32 cellular contexts compared by ENCODE assay signal in genomic region chr10:73970845-73971244, GRCh38.
"Had no signal": no experiment of that assay in that cellular context is flagged by ENCODE, and none has a peak within 500 bp of the region (broad histone marks: within the 10 kb centered on the region; RNA-seq: fewer than 3 reads in every experiment).

No MANE protein-coding gene starts in this region.

- H3K36me3 ChIP-seq: adrenal gland, esophagus squamous epithelium, gastroesophageal sphincter, heart right ventricle had no signal

- H3K27ac Mint-ChIP-seq: activated CD4-positive, alpha-beta T cell treated with anti-CD3 and anti-CD28 coated beads for 36 hours; activated CD4-positive, alpha-beta T cell treated with anti-CD3 and anti-CD28 coated beads, Interleukin-2, amount 10 ng/mL, durations not matched to agents 7 days and 5 days; activated CD8-positive, alpha-beta T cell treated with anti-CD3 and anti-CD28 coated beads for 36 hours; activated naive CD4-positive, alpha-beta T cell treated with anti-CD3 and anti-CD28 coated beads for 36 hours; activated naive CD4-positive, alpha-beta T cell treated with anti-CD3 and anti-CD28 coated beads, Interleukin-2, amount 50 U/mL, for 24 hours; activated naive CD8-positive, alpha-beta T cell treated with anti-CD3 and anti-CD28 coated beads for 36 hours; activated naive CD8-positive, alpha-beta T cell treated with anti-CD3 and anti-CD28 coated beads, Interleukin-2, amount 50 U/mL, for 24 hours; activated T-helper 1 cell treated with anti-CD3 and anti-CD28 coated beads, Interleukin-12 subunit alpha, Interleukin-12 subunit beta, Interleukin-2, Interleukin-4 antibody, amounts not matched to agents 30 ng/mL and 10 ng/mL and 1 ng/mL, durations not matched to agents 14 hours and 24 hours and 36 hours; activated T-helper 2 cell treated with anti-CD3 and anti-CD28 coated beads, Interferon-gamma antibody, Interleukin-2, Interleukin-4, amounts not matched to agents 10 μg/mL and 5 μg/mL and 100 μg/mL, durations not matched to agents 14 hours and 24 hours and 36 hours; effector memory CD8-positive, alpha-beta T cell had no signal

- H3K27me3 ChIP-seq: adrenal gland, body of pancreas, esophagus squamous epithelium, gastroesophageal sphincter, heart right ventricle had no signal

- H3K4me3 ChIP-seq: adrenal gland, body of pancreas, esophagus squamous epithelium, gastroesophageal sphincter, heart right ventricle had no signal

- H3K9me3 ChIP-seq: adrenal gland, body of pancreas, esophagus squamous epithelium, gastroesophageal sphincter had no signal

- H3K36me3 Mint-ChIP-seq: activated naive CD4-positive, alpha-beta T cell treated with anti-CD3 and anti-CD28 coated beads, Interleukin-2, amount 50 U/mL, for 24 hours had no signal

- H3K9me3 Mint-ChIP-seq: activated naive CD4-positive, alpha-beta T cell treated with anti-CD3 and anti-CD28 coated beads, Interleukin-2, amount 50 U/mL, for 24 hours; activated naive CD8-positive, alpha-beta T cell treated with anti-CD3 and anti-CD28 coated beads for 36 hours; effector memory CD8-positive, alpha-beta T cell had no signal

- H3K27me3 Mint-ChIP-seq: activated CD4-positive, alpha-beta T cell treated with anti-CD3 and anti-CD28 coated beads for 36 hours; activated CD8-positive, alpha-beta T cell treated with anti-CD3 and anti-CD28 coated beads for 36 hours; activated naive CD4-positive, alpha-beta T cell treated with anti-CD3 and anti-CD28 coated beads, Interleukin-2, amount 50 U/mL, for 24 hours; activated naive CD8-positive, alpha-beta T cell treated with anti-CD3 and anti-CD28 coated beads, Interleukin-2, amount 50 U/mL, for 24 hours; effector memory CD8-positive, alpha-beta T cell had no signal

- DNase-seq: activated CD4-positive, alpha-beta T cell treated with anti-CD3 and anti-CD28 coated beads for 36 hours; activated CD4-positive, alpha-beta T cell treated with anti-CD3 and anti-CD28 coated beads, Interleukin-2, amount 10 ng/mL, durations not matched to agents 7 days and 5 days; activated CD4-positive, alpha-beta T cell treated with anti-CD3 and anti-CD28 coated beads, Interleukin-2, amount 50 U/mL, for 48 hours; activated CD4-positive, CD25-positive, alpha-beta regulatory T cell; activated CD4-positive, CD25-positive, alpha-beta regulatory T cell treated with anti-CD3 and anti-CD28 coated beads, Interleukin-2, amount 50 U/mL, for 72 hours; activated CD8-positive, alpha-beta memory T cell treated with anti-CD3 and anti-CD28 coated beads for 24 hours; activated CD8-positive, alpha-beta T cell treated with anti-CD3 and anti-CD28 coated beads for 36 hours; activated effector memory CD4-positive, alpha-beta T cell treated with anti-CD3 and anti-CD28 coated beads, Interleukin-2, amount 50 U/mL, for 16 hours; activated naive CD4-positive, alpha-beta T cell treated with anti-CD3 and anti-CD28 coated beads for 36 hours; activated naive CD8-positive, alpha-beta T cell treated with anti-CD3 and anti-CD28 coated beads for 36 hours; activated naive CD8-positive, alpha-beta T cell treated with anti-CD3 and anti-CD28 coated beads, Interleukin-2, amount 50 U/mL, for 24 hours; activated T-cell treated with anti-CD3 and anti-CD28 coated beads, Interleukin-2, amount 50 U/mL, for 1 hour; activated T-cell treated with anti-CD3 and anti-CD28 coated beads, Interleukin-2, amount 50 U/mL, for 48 hours; adrenal gland; amygdala; aorta; body of pancreas; caudate nucleus; cortex of kidney; dermis blood vessel endothelial cell; effector CD4-positive, alpha-beta T cell; effector memory CD8-positive, alpha-beta T cell; esophagus squamous epithelium; foreskin melanocyte; heart right ventricle; T-helper 2 cell had no signal

- H3K27ac ChIP-seq: adrenal gland, body of pancreas, epithelial cell of prostate, esophagus squamous epithelium, gastroesophageal sphincter, heart right ventricle had no signal

- ATAC-seq: activated CD4-positive, alpha-beta T cell treated with anti-CD3 and anti-CD28 coated beads for 36 hours; activated CD8-positive, alpha-beta T cell treated with anti-CD3 and anti-CD28 coated beads for 36 hours; activated naive CD8-positive, alpha-beta T cell treated with anti-CD3 and anti-CD28 coated beads, Interleukin-2, amount 50 U/mL, for 24 hours; body of pancreas; effector memory CD8-positive, alpha-beta T cell; gastroesophageal sphincter; heart right ventricle had no signal

- FAIRE-seq: colon had no signal

- H3K4me3 Mint-ChIP-seq: activated CD4-positive, alpha-beta T cell treated with anti-CD3 and anti-CD28 coated beads for 36 hours; activated CD4-positive, alpha-beta T cell treated with anti-CD3 and anti-CD28 coated beads, Interleukin-2, amount 10 ng/mL, durations not matched to agents 7 days and 5 days; activated CD8-positive, alpha-beta T cell treated with anti-CD3 and anti-CD28 coated beads for 36 hours; activated naive CD4-positive, alpha-beta T cell treated with anti-CD3 and anti-CD28 coated beads for 36 hours; activated naive CD4-positive, alpha-beta T cell treated with anti-CD3 and anti-CD28 coated beads, Interleukin-2, amount 50 U/mL, for 24 hours; activated naive CD8-positive, alpha-beta T cell treated with anti-CD3 and anti-CD28 coated beads for 36 hours; activated naive CD8-positive, alpha-beta T cell treated with anti-CD3 and anti-CD28 coated beads, Interleukin-2, amount 50 U/mL, for 24 hours; activated T-helper 1 cell treated with anti-CD3 and anti-CD28 coated beads, Interleukin-12 subunit alpha, Interleukin-12 subunit beta, Interleukin-2, Interleukin-4 antibody, amounts not matched to agents 30 ng/mL and 10 ng/mL and 1 ng/mL, durations not matched to agents 14 hours and 24 hours and 36 hours; effector memory CD8-positive, alpha-beta T cell had no signal
